ENCODE assay signal across 1 cellular context in the genomic region with DNA sequence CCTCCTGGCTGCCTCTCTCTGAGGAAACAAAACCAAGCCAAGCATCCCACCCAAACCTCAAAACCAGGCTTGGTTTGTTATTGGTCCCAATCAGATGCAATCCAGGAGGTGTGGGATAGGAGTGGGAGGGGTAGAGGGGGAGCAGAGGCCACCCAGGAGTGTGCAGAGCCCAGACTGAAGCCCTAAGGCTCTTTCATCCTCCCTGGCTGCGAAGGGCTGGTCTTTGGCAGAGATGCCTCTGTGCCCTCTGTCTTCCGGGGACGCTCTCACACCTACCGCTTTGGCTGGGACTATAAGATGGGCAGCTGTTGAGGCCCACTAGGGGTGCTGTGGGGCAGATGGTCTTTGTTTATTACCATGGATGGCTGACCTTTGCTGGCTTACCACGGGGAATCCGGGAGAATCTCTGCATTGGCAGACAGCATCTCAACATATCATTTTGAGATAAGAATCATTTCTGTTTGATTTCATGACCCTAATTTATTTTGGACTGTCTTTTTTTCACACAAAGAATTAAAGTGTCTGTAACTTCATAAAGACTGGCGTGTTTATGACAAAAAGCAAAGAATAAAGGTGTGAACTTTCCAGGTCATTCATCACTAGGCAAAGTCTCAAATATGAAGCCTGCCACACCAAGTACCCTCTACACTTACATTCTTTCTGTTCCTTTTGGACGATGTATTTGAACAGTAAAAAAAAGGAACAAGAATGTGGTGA.
A peak's percentile ranks its signal among the peaks of the same experiment; 100 is the strongest.
TF ChIP-seq lines count a peak whose summit lies in the region.

No MANE protein-coding gene starts in this region.

TF ChIP-seq in HepG2, 621 proteins besides CTCF, POLR2A, EP300 and RAD21:
- TF ChIP-seq, protein P1, sequence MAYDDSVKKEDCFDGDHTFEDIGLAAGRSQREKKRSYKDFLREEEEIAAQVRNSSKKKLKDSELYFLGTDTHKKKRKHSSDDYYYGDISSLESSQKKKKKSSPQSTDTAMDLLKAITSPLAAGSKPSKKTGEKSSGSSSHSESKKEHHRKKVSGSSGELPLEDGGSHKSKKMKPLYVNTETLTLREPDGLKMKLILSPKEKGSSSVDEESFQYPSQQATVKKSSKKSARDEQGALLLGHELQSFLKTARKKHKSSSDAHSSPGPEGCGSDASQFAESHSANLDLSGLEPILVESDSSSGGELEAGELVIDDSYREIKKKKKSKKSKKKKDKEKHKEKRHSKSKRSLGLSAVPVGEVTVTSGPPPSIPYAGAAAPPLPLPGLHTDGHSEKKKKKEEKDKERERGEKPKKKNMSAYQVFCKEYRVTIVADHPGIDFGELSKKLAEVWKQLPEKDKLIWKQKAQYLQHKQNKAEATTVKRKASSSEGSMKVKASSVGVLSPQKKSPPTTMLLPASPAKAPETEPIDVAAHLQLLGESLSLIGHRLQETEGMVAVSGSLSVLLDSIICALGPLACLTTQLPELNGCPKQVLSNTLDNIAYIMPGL (CRISPR knock-in tag; IDR thresholded peaks at IDR 0.05; ENCODE audit: borderline replicate concordance in 1 of 2, low read depth in 1 of 2) = 0 out of 4 replicates have a peak, but pooled peaks of 1 of the 2 experiments have one; percentile 34
- TF ChIP-seq GLI4 (CRISPR knock-in tag; IDR thresholded peaks at IDR 0.05; ENCODE audit: borderline replicate concordance) (no peak), STAG1 (CRISPR knock-in tag; IDR thresholded peaks at IDR 0.05) (peak; percentile 49), FOXO1 (CRISPR knock-in tag; IDR thresholded peaks at IDR 0.05) (0 out of 2 replicates have a peak, but pooled peaks have one; percentile 32), FOSL2 (CRISPR knock-in tag; IDR thresholded peaks at IDR 0.05) (no peak), SMC3 (IDR thresholded peaks at IDR 0.05; ENCODE audit: low read length) (peak; percentile 38), NR2F6 (IDR thresholded peaks at IDR 0.05) (no peak), NR2F6 (CRISPR knock-in tag; IDR thresholded peaks at IDR 0.05) (peak; percentile 30; the same call in 1 of the 2 replicates), XRCC5 (optimal IDR thresholded peaks at IDR 0.05; ENCODE audit: low read length) (peak; percentile 48), ZFP82 (CRISPR knock-in tag; IDR thresholded peaks at IDR 0.05; ENCODE audit: borderline replicate concordance) (no peak)
- TF ChIP-seq, protein P2, sequence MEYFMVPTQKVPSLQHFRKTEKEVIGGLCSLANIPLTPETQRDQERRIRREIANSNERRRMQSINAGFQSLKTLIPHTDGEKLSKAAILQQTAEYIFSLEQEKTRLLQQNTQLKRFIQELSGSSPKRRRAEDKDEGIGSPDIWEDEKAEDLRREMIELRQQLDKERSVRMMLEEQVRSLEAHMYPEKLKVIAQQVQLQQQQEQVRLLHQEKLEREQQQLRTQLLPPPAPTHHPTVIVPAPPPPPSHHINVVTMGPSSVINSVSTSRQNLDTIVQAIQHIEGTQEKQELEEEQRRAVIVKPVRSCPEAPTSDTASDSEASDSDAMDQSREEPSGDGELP (IDR thresholded peaks at IDR 0.05; ENCODE audit: borderline replicate concordance, low read depth) = peak; percentile 22; the same call in 1 of the 2 replicates
- TF ChIP-seq, protein P3, sequence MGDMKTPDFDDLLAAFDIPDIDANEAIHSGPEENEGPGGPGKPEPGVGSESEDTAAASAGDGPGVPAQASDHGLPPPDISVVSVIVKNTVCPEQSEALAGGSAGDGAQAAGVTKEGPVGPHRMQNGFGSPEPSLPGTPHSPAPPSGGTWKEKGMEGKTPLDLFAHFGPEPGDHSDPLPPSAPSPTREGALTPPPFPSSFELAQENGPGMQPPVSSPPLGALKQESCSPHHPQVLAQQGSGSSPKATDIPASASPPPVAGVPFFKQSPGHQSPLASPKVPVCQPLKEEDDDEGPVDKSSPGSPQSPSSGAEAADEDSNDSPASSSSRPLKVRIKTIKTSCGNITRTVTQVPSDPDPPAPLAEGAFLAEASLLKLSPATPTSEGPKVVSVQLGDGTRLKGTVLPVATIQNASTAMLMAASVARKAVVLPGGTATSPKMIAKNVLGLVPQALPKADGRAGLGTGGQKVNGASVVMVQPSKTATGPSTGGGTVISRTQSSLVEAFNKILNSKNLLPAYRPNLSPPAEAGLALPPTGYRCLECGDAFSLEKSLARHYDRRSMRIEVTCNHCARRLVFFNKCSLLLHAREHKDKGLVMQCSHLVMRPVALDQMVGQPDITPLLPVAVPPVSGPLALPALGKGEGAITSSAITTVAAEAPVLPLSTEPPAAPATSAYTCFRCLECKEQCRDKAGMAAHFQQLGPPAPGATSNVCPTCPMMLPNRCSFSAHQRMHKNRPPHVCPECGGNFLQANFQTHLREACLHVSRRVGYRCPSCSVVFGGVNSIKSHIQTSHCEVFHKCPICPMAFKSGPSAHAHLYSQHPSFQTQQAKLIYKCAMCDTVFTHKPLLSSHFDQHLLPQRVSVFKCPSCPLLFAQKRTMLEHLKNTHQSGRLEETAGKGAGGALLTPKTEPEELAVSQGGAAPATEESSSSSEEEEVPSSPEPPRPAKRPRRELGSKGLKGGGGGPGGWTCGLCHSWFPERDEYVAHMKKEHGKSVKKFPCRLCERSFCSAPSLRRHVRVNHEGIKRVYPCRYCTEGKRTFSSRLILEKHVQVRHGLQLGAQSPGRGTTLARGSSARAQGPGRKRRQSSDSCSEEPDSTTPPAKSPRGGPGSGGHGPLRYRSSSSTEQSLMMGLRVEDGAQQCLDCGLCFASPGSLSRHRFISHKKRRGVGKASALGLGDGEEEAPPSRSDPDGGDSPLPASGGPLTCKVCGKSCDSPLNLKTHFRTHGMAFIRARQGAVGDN (CRISPR knock-in tag; IDR thresholded peaks at IDR 0.05) = 0 out of 2 replicates have a peak, but pooled peaks have one; percentile 10
- TF ChIP-seq, protein P4, sequence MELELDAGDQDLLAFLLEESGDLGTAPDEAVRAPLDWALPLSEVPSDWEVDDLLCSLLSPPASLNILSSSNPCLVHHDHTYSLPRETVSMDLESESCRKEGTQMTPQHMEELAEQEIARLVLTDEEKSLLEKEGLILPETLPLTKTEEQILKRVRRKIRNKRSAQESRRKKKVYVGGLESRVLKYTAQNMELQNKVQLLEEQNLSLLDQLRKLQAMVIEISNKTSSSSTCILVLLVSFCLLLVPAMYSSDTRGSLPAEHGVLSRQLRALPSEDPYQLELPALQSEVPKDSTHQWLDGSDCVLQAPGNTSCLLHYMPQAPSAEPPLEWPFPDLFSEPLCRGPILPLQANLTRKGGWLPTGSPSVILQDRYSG (CRISPR knock-in tag; IDR thresholded peaks at IDR 0.05) = no peak
